Comparison of ENCODE assay signal across 2 cellular contexts in genomic region chr7:8261711-8262695, GRCh38.
TF ChIP-seq lines count a peak whose summit lies in the region.

Gene ICA1, minus strand, starts transcription at chr7:8262167. Its CDS starts 26,241 bp downstream, at chr7:8235926.

TF ChIP-seq in HEK293, 187 proteins besides CTCF, POLR2A, EP300 and RAD21 (continued from another document and continues in another):
- peak; percentile 83 for TF ChIP-seq ZNF341 (tag by site-specific recombination; IDR thresholded peaks at IDR 0.05; ENCODE audit: low read depth)
- TF ChIP-seq INSM2 (tag by site-specific recombination; IDR thresholded peaks at IDR 0.05): no peak
- peak; percentile 31 for TF ChIP-seq ZNF335 (tag by site-specific recombination; conservative IDR thresholded peaks at IDR 0.05)
- TF ChIP-seq GLIS1 (tag by site-specific recombination; IDR thresholded peaks at IDR 0.05): peak; percentile 70; the same call in 1 of the 2 replicates
- TF ChIP-seq KLF10 (tag by site-specific recombination; IDR thresholded peaks at IDR 0.05): 0 out of 2 replicates have a peak, but pooled peaks have one; percentile 10
- no peak; the same call in 1 of the 2 replicates for TF ChIP-seq WT1 (tag by site-specific recombination; IDR thresholded peaks at IDR 0.05)
- TF ChIP-seq ZNF366 (tag by site-specific recombination; conservative IDR thresholded peaks at IDR 0.05): peak; percentile 37; the same call in 1 of the 2 replicates
- TF ChIP-seq SP2 (tag by site-specific recombination; IDR thresholded peaks at IDR 0.05): peak; percentile 63
- TF ChIP-seq ZBTB10 (tag by site-specific recombination; IDR thresholded peaks at IDR 0.05): 0 out of 2 replicates have a peak, but pooled peaks have one; percentile 24
- TF ChIP-seq ZBTB20 (tag by site-specific recombination; IDR thresholded peaks at IDR 0.05): peak; percentile 29; the same call in 1 of the 2 replicates
- 0 out of 2 replicates have a peak, but pooled peaks have one; percentile 13 for TF ChIP-seq PRDM10 (tag by site-specific recombination; IDR thresholded peaks at IDR 0.05)
- TF ChIP-seq ZNF692 (tag by site-specific recombination; IDR thresholded peaks at IDR 0.05): no peak
- TF ChIP-seq ELK4 (IDR thresholded peaks at IDR 0.05; ENCODE audit: borderline replicate concordance, low read depth, low read length): no peak
- peak; percentile 31; the same call in 1 of the 2 replicates for TF ChIP-seq SP3 (tag by site-specific recombination; IDR thresholded peaks at IDR 0.05)
- peak; percentile 79 for TF ChIP-seq IKZF3 (tag by site-specific recombination; IDR thresholded peaks at IDR 0.05)
- TF ChIP-seq ZBTB8A (tag by site-specific recombination; IDR thresholded peaks at IDR 0.05): peak; percentile 71

TF ChIP-seq in WTC11, 78 proteins besides CTCF, POLR2A, EP300 and RAD21 (continued from another document and continues in another):
- TF ChIP-seq AFF4 (CRISPR knock-in tag; IDR thresholded peaks at IDR 0.05; ENCODE audit: borderline replicate concordance): no peak
- TF ChIP-seq JAZF1 (CRISPR knock-in tag; IDR thresholded peaks at IDR 0.05): no peak
- TF ChIP-seq USF1 (CRISPR knock-in tag; IDR thresholded peaks at IDR 0.05): peak; percentile 36; the same call in 1 of the 2 replicates
- no peak for TF ChIP-seq CREM (CRISPR knock-in tag; IDR thresholded peaks at IDR 0.05)
- no peak for TF ChIP-seq ZNF219 (CRISPR knock-in tag; IDR thresholded peaks at IDR 0.05; ENCODE audit: borderline replicate concordance)
- TF ChIP-seq GABPB1 (CRISPR knock-in tag; IDR thresholded peaks at IDR 0.05): no peak
- TF ChIP-seq RORB (CRISPR knock-in tag; IDR thresholded peaks at IDR 0.05): no peak
- no peak for TF ChIP-seq STAT6 (CRISPR knock-in tag; conservative IDR thresholded peaks at IDR 0.05; ENCODE audit: low read depth)
- TF ChIP-seq ZNF317 (CRISPR knock-in tag; IDR thresholded peaks at IDR 0.05; ENCODE audit: borderline replicate concordance, low read depth): no peak
- no peak for TF ChIP-seq RELA (CRISPR knock-in tag; IDR thresholded peaks at IDR 0.05; ENCODE audit: borderline replicate concordance)
- no peak for TF ChIP-seq ZBTB21 (CRISPR knock-in tag; IDR thresholded peaks at IDR 0.05; ENCODE audit: borderline replicate concordance)
- TF ChIP-seq CREB1 (CRISPR knock-in tag; IDR thresholded peaks at IDR 0.05): no peak
- peak; percentile 41; the same call in 1 of the 2 replicates for TF ChIP-seq HMGXB4 (CRISPR knock-in tag; IDR thresholded peaks at IDR 0.05)
- TF ChIP-seq EMX1 (CRISPR knock-in tag; IDR thresholded peaks at IDR 0.05): no peak
- peak; percentile 41; the same call in 1 of the 2 replicates for TF ChIP-seq NFE2L1 (CRISPR knock-in tag; IDR thresholded peaks at IDR 0.05)
- TF ChIP-seq ARID4B (CRISPR knock-in tag; IDR thresholded peaks at IDR 0.05; ENCODE audit: borderline replicate concordance): peak; percentile 58; the same call in 1 of the 2 replicates
- peak; percentile 53; the same call in 1 of the 2 replicates for TF ChIP-seq FOXP1 (CRISPR knock-in tag; IDR thresholded peaks at IDR 0.05; ENCODE audit: borderline replicate concordance)
- 0 out of 2 replicates have a peak, but pooled peaks have one; percentile 19 for TF ChIP-seq ZBTB43 (CRISPR knock-in tag; IDR thresholded peaks at IDR 0.05)
- no peak for TF ChIP-seq E2F1 (CRISPR knock-in tag; IDR thresholded peaks at IDR 0.05)
- TF ChIP-seq ZNF532 (CRISPR knock-in tag; IDR thresholded peaks at IDR 0.05; ENCODE audit: borderline replicate concordance): no peak
- no peak for TF ChIP-seq PRRX2 (CRISPR knock-in tag; IDR thresholded peaks at IDR 0.05)
- no peak for TF ChIP-seq GTF2I (CRISPR knock-in tag; conservative IDR thresholded peaks at IDR 0.05)
- TF ChIP-seq USF2 (CRISPR knock-in tag; IDR thresholded peaks at IDR 0.05): peak; percentile 77
- TF ChIP-seq ELF4 (CRISPR knock-in tag; IDR thresholded peaks at IDR 0.05; ENCODE audit: low read depth): no peak
